8 cellular contexts compared by ENCODE assay signal in the genomic region with DNA sequence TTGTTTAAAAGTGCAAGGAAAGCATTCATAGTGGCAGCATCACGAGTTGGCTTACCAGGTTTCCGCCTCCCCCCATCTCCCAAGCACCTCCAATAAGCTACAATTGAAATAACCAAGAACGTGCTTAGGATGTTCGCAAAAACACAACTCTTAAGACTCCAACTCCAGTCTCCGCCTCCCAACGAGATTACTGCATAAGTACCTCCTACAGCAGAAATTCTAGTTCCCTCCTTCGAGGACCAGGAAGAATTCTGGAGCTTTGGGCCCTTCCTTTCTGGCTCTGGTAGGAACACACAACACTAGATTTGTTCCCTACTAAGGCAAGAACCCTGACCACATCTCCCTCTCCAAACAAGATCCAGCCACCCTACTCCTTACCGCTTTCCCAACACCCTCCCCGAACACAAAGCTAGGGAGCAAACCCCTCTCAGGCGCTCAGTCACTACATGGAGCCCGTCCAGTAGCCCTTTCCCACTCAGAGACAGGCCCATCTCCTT. TPM values are rescaled to one million over a fixed set of nuclear protein-coding genes. Genes with fewer than 3 reads are reported as not detected.
DNase-seq lines count a peak whose midpoint lies in the region; TF ChIP-seq lines count a peak whose summit lies in the region.

No MANE protein-coding gene starts in this region.

- H3K4me3 ChIP-seq in fibroblast of mammary gland (ENCODE audit: control insufficient read depth, low read depth, low read length): peak overlapping the region; percentile 95
- peak overlapping the region; percentile 97 for H3K4me3 ChIP-seq in neural cell (ENCODE audit: low read length)

- TF ChIP-seq CTCF in GM13977 (IDR thresholded peaks at IDR 0.05; ENCODE audit: extremely low read depth, insufficient read depth, missing control alignments): no peak
- TF ChIP-seq CTCF in fibroblast of mammary gland (conservative IDR thresholded peaks at IDR 0.05; ENCODE audit: control insufficient read depth, insufficient read depth, low read depth, low read length): no peak
- no peak for TF ChIP-seq CTCF in neural cell (IDR thresholded peaks at IDR 0.05; ENCODE audit: poor library complexity, severe bottlenecking)

- peak; percentile 20 for DNase-seq in GM13977 (ENCODE audit: low spot score)
- peak; percentile 41 for DNase-seq in NCI-H345 treated with DMSO at 0.1 percent for 48 hours (lab: John Stamatoyannopoulos, UW; ENCODE audit: unreplicated experiment)
- no peak for DNase-seq in activated T-cell treated with anti-CD3 and anti-CD28 coated beads, Interleukin-2, amount 50 U/mL, for 24 hours
- peak; percentile 85 for DNase-seq in fibroblast of mammary gland (ENCODE audit: low read depth)
- DNase-seq in HuH-7 (ENCODE audit: low spot score): no peak
- no peak for DNase-seq in HuH-7.5 (ENCODE audit: low spot score)
- no peak for DNase-seq in COLO829 (ENCODE audit: low spot score)

- H4K20me1 ChIP-seq in neural cell (ENCODE audit: insufficient read depth): no peaks in the 10 kb centered on the region

- H3K4me3 Mint-ChIP-seq in activated T-cell treated with anti-CD3 and anti-CD28 coated beads, Interleukin-2, amount 50 U/mL, for 24 hours: peak overlapping the region; percentile 96

- H3K4me1 Mint-ChIP-seq in activated T-cell treated with anti-CD3 and anti-CD28 coated beads, Interleukin-2, amount 50 U/mL, for 24 hours (ENCODE audit: low read depth): peaks cover 58% of the 10 kb centered on the region

- peak overlapping the region; percentile 93 for H3K4me2 ChIP-seq in neural cell (ENCODE audit: low read length)

- H3K36me3 Mint-ChIP-seq in activated T-cell treated with anti-CD3 and anti-CD28 coated beads, Interleukin-2, amount 50 U/mL, for 24 hours (ENCODE audit: low read depth): peaks cover 33% of the 10 kb centered on the region

- no peaks in the 10 kb centered on the region for H3F3A ChIP-seq in neural cell (ENCODE audit: insufficient read depth, low read length, poor library complexity, severe bottlenecking)

- peaks cover 57% of the 10 kb centered on the region for H3K79me2 ChIP-seq in neural cell (replicated peaks; ENCODE audit: insufficient read depth, low read length)

- no peak for TF ChIP-seq RAD21 in neural cell (conservative IDR thresholded peaks at IDR 0.05)

- peak overlapping the region; percentile 98 for H3K27ac Mint-ChIP-seq in activated T-cell treated with anti-CD3 and anti-CD28 coated beads, Interleukin-2, amount 50 U/mL, for 24 hours

- H3K9ac ChIP-seq in neural cell (ENCODE audit: low read length): peak overlapping the region; percentile 98

- in situ Hi-C loops in GM13977 (cut with MboI; ENCODE audit: low pct_unique_long_range_greater_than_20kb, low sequenced_read_pairs, unreplicated experiment): no loop called here

- H3K27me3 ChIP-seq in neural cell (ENCODE audit: insufficient read depth, low read depth, low read length): no peaks in the 10 kb centered on the region

- H3K9me3 Mint-ChIP-seq in activated T-cell treated with anti-CD3 and anti-CD28 coated beads, Interleukin-2, amount 50 U/mL, for 24 hours: no peaks in the 10 kb centered on the region

- no peaks in the 10 kb centered on the region for H3K27me3 Mint-ChIP-seq in activated T-cell treated with anti-CD3 and anti-CD28 coated beads, Interleukin-2, amount 50 U/mL, for 24 hours

- peak overlapping the region; percentile 94 for H3K27ac ChIP-seq in neural cell (ENCODE audit: low read length)

- H3K36me3 ChIP-seq in neural cell (ENCODE audit: insufficient read depth, low read length): no peaks in the 10 kb centered on the region

- no peaks in the 10 kb centered on the region for H3K9me2 ChIP-seq in neural cell (ENCODE audit: insufficient read depth, low read length)

- no peaks in the 10 kb centered on the region for H3K9me3 ChIP-seq in neural cell (ENCODE audit: low read length)

- no peak for TF ChIP-seq EP300 in neural cell (conservative IDR thresholded peaks at IDR 0.05; ENCODE audit: poor library complexity, severe bottlenecking)

- H2AFZ ChIP-seq in neural cell (ENCODE audit: low read depth, low read length): peak overlapping the region; percentile 94

TF ChIP-seq in neural cell, 6 proteins besides CTCF, POLR2A, EP300 and RAD21:
- TF ChIP-seq EZH2 (IDR thresholded peaks at IDR 0.05; ENCODE audit: borderline replicate concordance, insufficient read depth, low read length, poor library complexity, severe bottlenecking) (no peak), REST (IDR thresholded peaks at IDR 0.05; ENCODE audit: borderline replicate concordance) (no peak), POLR2AphosphoS5 (IDR thresholded peaks at IDR 0.05) (no peak), MXI1 (conservative IDR thresholded peaks at IDR 0.05; ENCODE audit: poor library complexity, severe bottlenecking) (no peak), SMC3 (conservative IDR thresholded peaks at IDR 0.05; ENCODE audit: poor library complexity) (no peak), TAF1 (IDR thresholded peaks at IDR 0.05; ENCODE audit: low read depth) (no peak)

RNA-seq across cellular contexts. Expression of gene ADAM17, which starts 0.7 kb away (rescaled TPM):
- 32.3 and 32.6 TPM in 2 replicates for polyA plus RNA-seq in neural cell
- polyA minus RNA-seq in neural cell: 37.3 and 44.3 TPM in 2 replicates

Comparison
In these comparisons a context has a peak if more than half of its experiments do, and no peak if none do; other contexts are left out.
1. DNase-seq: peak in GM13977 (single experiment), NCI-H345 treated with DMSO at 0.1 percent for 48 hours (single experiment) and fibroblast of mammary gland (single experiment); none in activated T-cell treated with anti-CD3 and anti-CD28 coated beads, Interleukin-2, amount 50 U/mL, for 24 hours (single experiment), HuH-7 (single experiment), HuH-7.5 (single experiment) and COLO829 (single experiment).